In the genomic region with DNA sequence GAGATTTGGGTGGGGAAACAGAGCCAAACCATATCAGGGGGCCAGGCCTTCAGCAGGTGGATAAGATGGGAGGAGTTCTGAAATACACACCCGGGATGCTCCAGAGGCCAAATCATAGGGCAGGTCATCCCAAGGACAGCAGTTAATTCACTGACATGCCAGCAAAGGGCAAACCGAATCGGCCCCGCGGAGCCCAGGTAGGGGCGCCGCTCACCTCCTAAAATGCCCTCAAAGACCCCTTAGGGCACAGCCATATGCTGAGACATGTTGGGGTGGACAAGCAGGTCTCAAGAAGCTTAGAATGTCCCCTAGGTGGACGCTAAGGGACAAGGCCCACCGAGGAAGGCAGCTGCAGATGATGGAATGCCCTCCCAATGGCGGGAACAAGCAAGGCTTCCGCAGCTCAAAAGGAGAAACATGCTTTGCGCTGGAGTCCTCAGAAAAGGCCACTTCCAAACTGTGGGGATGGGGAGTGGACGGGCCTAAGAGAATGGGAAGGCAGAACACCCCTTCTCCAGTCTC, we compare ENCODE assay signal across 8 cellular contexts.
A peak's percentile ranks its signal among the peaks of the same experiment; 100 is the strongest.
DNase-seq lines count a peak whose midpoint lies in the region; ATAC-seq and TF ChIP-seq lines count a peak whose summit lies in the region.

No MANE protein-coding gene starts in this region.

- H3K4me3 Mint-ChIP-seq in activated CD4-positive, alpha-beta T cell treated with anti-CD3 and anti-CD28 coated beads, Interleukin-2, amount 10 ng/mL, durations not matched to agents 24 days and 14 days: peak overlapping the region; percentile 84

- WGBS in liver: 62% methylated on average over 13 of the region's 13 CpGs

- TF ChIP-seq RAD21 in liver (IDR thresholded peaks at IDR 0.05): no peak

- H3K9me3 ChIP-seq in liver (ENCODE audit: control insufficient read depth in 4 of 4, low read length in 3 of 4) (no peaks in the 10 kb centered on the region), subcutaneous abdominal adipose tissue (ENCODE audit: control insufficient read depth in 5 of 5, low read length in 5 of 5) (peaks cover 0 to 2% (median 0%) of the 10 kb centered on the region in 5 donors)

- ATAC-seq in GM21447 (IDR thresholded peaks at IDR 0.05; ENCODE audit: unreplicated experiment): no peak

- CTCF ChIA-PET in RWPE1 (lab: Yijun Ruan, JAX): interaction anchor here (0.5 to 0.8 kb wide), 2 partner anchors 82 to 197 kb away, joined by 3 to 5 read pairs; no protein-coding TSS in a partner anchor

- peak overlapping the region; percentile 47 for H3K4me3 ChIP-seq in astrocyte of the cerebellum (ENCODE audit: low read depth, low read length)
- H3K4me3 ChIP-seq in liver (ENCODE audit: low read depth in 1 of 3, low read length in 3 of 3): peak overlapping the region in 2 of 3 donors; percentile 44 to 50
- H3K4me3 ChIP-seq in subcutaneous abdominal adipose tissue (ENCODE audit: low read depth in 1 of 5, low read length in 5 of 5): peak overlapping the region; percentile 46 to 70 (median 61)

- in situ Hi-C loops in astrocyte of the cerebellum (cut with HindIII; ENCODE audit: low sequenced_read_pairs): no loop called here

- H3K36me3 ChIP-seq in liver (ENCODE audit: control insufficient read depth in 4 of 4, insufficient read depth in 3 of 4, low read depth in 1 of 4, low read length in 3 of 4) (peaks cover 0 to 4% (median 1%) of the 10 kb centered on the region in 4 donors), subcutaneous abdominal adipose tissue (ENCODE audit: control insufficient read depth in 5 of 5, insufficient read depth in 5 of 5, low read length in 5 of 5) (peaks cover 2 to 11% (median 9%) of the 10 kb centered on the region in 5 donors)

- peaks cover 0 to 2% (median 0%) of the 10 kb centered on the region in 4 donors for H3K27me3 ChIP-seq in liver (ENCODE audit: control insufficient read depth in 4 of 4, insufficient read depth in 4 of 4, low read length in 3 of 4)
- peaks cover 19 to 29% (median 27%) of the 10 kb centered on the region in 5 donors for H3K27me3 ChIP-seq in subcutaneous abdominal adipose tissue (ENCODE audit: control insufficient read depth in 5 of 5, insufficient read depth in 4 of 5, low read length in 5 of 5)

- DNase-seq in activated CD4-positive, alpha-beta T cell treated with anti-CD3 and anti-CD28 coated beads, Interleukin-2, amount 10 ng/mL, durations not matched to agents 24 days and 14 days: no peak
- DNase-seq in activated CD4-positive, alpha-beta T cell treated with anti-CD3 and anti-CD28 coated beads for 4 hours: no peak
- no peak for DNase-seq in astrocyte of the cerebellum (ENCODE audit: low read depth)
- DNase-seq in RWPE1 (ENCODE audit: low spot score): no peak
- DNase-seq in GOT3 (lab: John Stamatoyannopoulos, UW): no peak

- H3K27me3 Mint-ChIP-seq in activated CD4-positive, alpha-beta T cell treated with anti-CD3 and anti-CD28 coated beads, Interleukin-2, amount 10 ng/mL, durations not matched to agents 24 days and 14 days: peaks cover 12% of the 10 kb centered on the region

- H3K36me3 Mint-ChIP-seq in activated CD4-positive, alpha-beta T cell treated with anti-CD3 and anti-CD28 coated beads, Interleukin-2, amount 10 ng/mL, durations not matched to agents 24 days and 14 days (ENCODE audit: low read depth): peaks cover 16% of the 10 kb centered on the region

- peaks cover 71% of the 10 kb centered on the region for H3K4me1 Mint-ChIP-seq in activated CD4-positive, alpha-beta T cell treated with anti-CD3 and anti-CD28 coated beads, Interleukin-2, amount 10 ng/mL, durations not matched to agents 24 days and 14 days

- H3K27ac ChIP-seq in liver (ENCODE audit: low read depth in 1 of 2, low read length in 2 of 2) (no peak overlapping the region), subcutaneous abdominal adipose tissue (ENCODE audit: low read depth, low read length) (no peak overlapping the region), RWPE1 (no peak overlapping the region)

- H3K9ac ChIP-seq in liver (ENCODE audit: low read depth in 1 of 2, low read length in 2 of 2): no peak overlapping the region
- H3K9ac ChIP-seq in subcutaneous abdominal adipose tissue (ENCODE audit: low read length in 5 of 5): peak overlapping the region in 2 of 5 donors; percentile 60 to 65

- peaks cover 4% of the 10 kb centered on the region for H3K9me3 Mint-ChIP-seq in activated CD4-positive, alpha-beta T cell treated with anti-CD3 and anti-CD28 coated beads, Interleukin-2, amount 10 ng/mL, durations not matched to agents 24 days and 14 days

- H3K4me1 ChIP-seq in liver (ENCODE audit: control insufficient read depth in 4 of 4, insufficient read depth in 4 of 4, low read length in 3 of 4): peaks cover 6 to 21% (median 14%) of the 10 kb centered on the region in 4 donors
- H3K4me1 ChIP-seq in subcutaneous abdominal adipose tissue (ENCODE audit: control insufficient read depth in 5 of 5, insufficient read depth in 5 of 5, low read length in 5 of 5): peaks cover 2 to 27% (median 24%) of the 10 kb centered on the region in 5 donors

- POLR2A ChIA-PET in RWPE1 (lab: Yijun Ruan, JAX; ENCODE audit: low non-redundant PET): no interaction called here

- no peak for TF ChIP-seq CTCF in astrocyte of the cerebellum (IDR thresholded peaks at IDR 0.05; ENCODE audit: low read depth, low read length, missing control alignments)
- no peak for TF ChIP-seq CTCF in liver (IDR thresholded peaks at IDR 0.05; ENCODE audit: low read depth, low read length, missing input control)
- no peak for TF ChIP-seq CTCF in RWPE1 (conservative IDR thresholded peaks at IDR 0.05; ENCODE audit: low read depth)

- peak overlapping the region; percentile 96 for H3K27ac Mint-ChIP-seq in activated CD4-positive, alpha-beta T cell treated with anti-CD3 and anti-CD28 coated beads, Interleukin-2, amount 10 ng/mL, durations not matched to agents 24 days and 14 days

- intact Hi-C loops in activated CD4-positive, alpha-beta T cell treated with anti-CD3 and anti-CD28 coated beads, Interleukin-2, amount 10 ng/mL, durations not matched to agents 24 days and 14 days (cut with micrococcal nuclease): no loop called here

TF ChIP-seq in liver, 16 proteins besides CTCF, POLR2A, EP300 and RAD21:
- TF ChIP-seq, protein P1, sequence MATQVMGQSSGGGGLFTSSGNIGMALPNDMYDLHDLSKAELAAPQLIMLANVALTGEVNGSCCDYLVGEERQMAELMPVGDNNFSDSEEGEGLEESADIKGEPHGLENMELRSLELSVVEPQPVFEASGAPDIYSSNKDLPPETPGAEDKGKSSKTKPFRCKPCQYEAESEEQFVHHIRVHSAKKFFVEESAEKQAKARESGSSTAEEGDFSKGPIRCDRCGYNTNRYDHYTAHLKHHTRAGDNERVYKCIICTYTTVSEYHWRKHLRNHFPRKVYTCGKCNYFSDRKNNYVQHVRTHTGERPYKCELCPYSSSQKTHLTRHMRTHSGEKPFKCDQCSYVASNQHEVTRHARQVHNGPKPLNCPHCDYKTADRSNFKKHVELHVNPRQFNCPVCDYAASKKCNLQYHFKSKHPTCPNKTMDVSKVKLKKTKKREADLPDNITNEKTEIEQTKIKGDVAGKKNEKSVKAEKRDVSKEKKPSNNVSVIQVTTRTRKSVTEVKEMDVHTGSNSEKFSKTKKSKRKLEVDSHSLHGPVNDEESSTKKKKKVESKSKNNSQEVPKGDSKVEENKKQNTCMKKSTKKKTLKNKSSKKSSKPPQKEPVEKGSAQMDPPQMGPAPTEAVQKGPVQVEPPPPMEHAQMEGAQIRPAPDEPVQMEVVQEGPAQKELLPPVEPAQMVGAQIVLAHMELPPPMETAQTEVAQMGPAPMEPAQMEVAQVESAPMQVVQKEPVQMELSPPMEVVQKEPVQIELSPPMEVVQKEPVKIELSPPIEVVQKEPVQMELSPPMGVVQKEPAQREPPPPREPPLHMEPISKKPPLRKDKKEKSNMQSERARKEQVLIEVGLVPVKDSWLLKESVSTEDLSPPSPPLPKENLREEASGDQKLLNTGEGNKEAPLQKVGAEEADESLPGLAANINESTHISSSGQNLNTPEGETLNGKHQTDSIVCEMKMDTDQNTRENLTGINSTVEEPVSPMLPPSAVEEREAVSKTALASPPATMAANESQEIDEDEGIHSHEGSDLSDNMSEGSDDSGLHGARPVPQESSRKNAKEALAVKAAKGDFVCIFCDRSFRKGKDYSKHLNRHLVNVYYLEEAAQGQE (IDR thresholded peaks at IDR 0.05): no peak
- no peak for TF ChIP-seq HNF4G (IDR thresholded peaks at IDR 0.05)
- no peak for TF ChIP-seq EGR1 (IDR thresholded peaks at IDR 0.05; ENCODE audit: low read depth in 2 of 2)
- TF ChIP-seq, protein P2, sequence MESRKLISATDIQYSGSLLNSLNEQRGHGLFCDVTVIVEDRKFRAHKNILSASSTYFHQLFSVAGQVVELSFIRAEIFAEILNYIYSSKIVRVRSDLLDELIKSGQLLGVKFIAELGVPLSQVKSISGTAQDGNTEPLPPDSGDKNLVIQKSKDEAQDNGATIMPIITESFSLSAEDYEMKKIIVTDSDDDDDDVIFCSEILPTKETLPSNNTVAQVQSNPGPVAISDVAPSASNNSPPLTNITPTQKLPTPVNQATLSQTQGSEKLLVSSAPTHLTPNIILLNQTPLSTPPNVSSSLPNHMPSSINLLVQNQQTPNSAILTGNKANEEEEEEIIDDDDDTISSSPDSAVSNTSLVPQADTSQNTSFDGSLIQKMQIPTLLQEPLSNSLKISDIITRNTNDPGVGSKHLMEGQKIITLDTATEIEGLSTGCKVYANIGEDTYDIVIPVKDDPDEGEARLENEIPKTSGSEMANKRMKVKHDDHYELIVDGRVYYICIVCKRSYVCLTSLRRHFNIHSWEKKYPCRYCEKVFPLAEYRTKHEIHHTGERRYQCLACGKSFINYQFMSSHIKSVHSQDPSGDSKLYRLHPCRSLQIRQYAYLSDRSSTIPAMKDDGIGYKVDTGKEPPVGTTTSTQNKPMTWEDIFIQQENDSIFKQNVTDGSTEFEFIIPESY (IDR thresholded peaks at IDR 0.05): no peak
- no peak for TF ChIP-seq TAF1 (conservative IDR thresholded peaks at IDR 0.05)
- TF ChIP-seq YY1 (IDR thresholded peaks at IDR 0.05): no peak
- no peak for TF ChIP-seq GABPA (IDR thresholded peaks at IDR 0.05 in 1 of 2, conservative IDR thresholded peaks at IDR 0.05 in 1 of 2)
- TF ChIP-seq HNF4A (conservative IDR thresholded peaks at IDR 0.05): no peak
